Comparison of ENCODE assay signal across 8 cellular contexts in genomic region chr6:10411131-10411914, GRCh38. TPM values are rescaled to one million over a fixed set of nuclear protein-coding genes. Genes with fewer than 3 reads are reported as not detected.
A peak's percentile ranks its signal among the peaks of the same experiment; 100 is the strongest.
DNase-seq lines count a peak whose midpoint lies in the region; ATAC-seq, FAIRE-seq and TF ChIP-seq lines count a peak whose summit lies in the region.

No MANE protein-coding gene starts in this region.

- H3K9ac ChIP-seq in BLaER1 treated with 17β-estradiol and CSF1 and Interleukin-3, amounts not matched to agents 10 nM and 100 nM: peak overlapping the region; percentile 10 to 70 (median 55); a peak in 17 of 22 replicates
- H3K9ac ChIP-seq in HUES6 (ENCODE audit: low read length): peak overlapping the region; percentile 35
- no peak overlapping the region for H3K9ac ChIP-seq in mucosa of stomach (ENCODE audit: low read length)

- peaks cover 19 to 42% (median 29%) of the 10 kb centered on the region in 10 experiments for H3K4me1 ChIP-seq in BLaER1 treated with 17β-estradiol and CSF1 and Interleukin-3, amounts not matched to agents 10 nM and 100 nM
- peaks cover 76% of the 10 kb centered on the region for H3K4me1 ChIP-seq in HUES6 (ENCODE audit: control insufficient read depth, insufficient read depth, low read length)
- H3K4me1 ChIP-seq in mucosa of stomach (ENCODE audit: control insufficient read depth, insufficient read depth, low read length): peaks cover 27% of the 10 kb centered on the region

- peak overlapping the region; percentile 61 to 78 (median 69) for H3K4me3 ChIP-seq in BLaER1 treated with 17β-estradiol and CSF1 and Interleukin-3, amounts not matched to agents 10 nM and 100 nM
- H3K4me3 ChIP-seq in HUES6 (ENCODE audit: low read depth, low read length): peak overlapping the region; percentile 64
- peak overlapping the region; percentile 61 for H3K4me3 ChIP-seq in bronchial epithelial cell (ENCODE audit: low read depth, low read length)
- peak overlapping the region; percentile 56 for H3K4me3 ChIP-seq in mucosa of stomach (ENCODE audit: low read length)

- H4K20me1 ChIP-seq in BLaER1 treated with 17β-estradiol and CSF1 and Interleukin-3, amounts not matched to agents 10 nM and 100 nM: peaks cover 0 to 64% (median 46%) of the 10 kb centered on the region in 11 experiments; a peak in 18 of 22 replicates

- H3K27ac ChIP-seq in BLaER1 treated with 17β-estradiol and CSF1 and Interleukin-3, amounts not matched to agents 10 nM and 100 nM: no peak overlapping the region
- H3K27ac ChIP-seq in HUES6 (ENCODE audit: low read depth, low read length): no peak overlapping the region

- peaks cover 97 to 100% (median 99%) of the 10 kb centered on the region in 11 experiments for H3K27me3 ChIP-seq in BLaER1 treated with 17β-estradiol and CSF1 and Interleukin-3, amounts not matched to agents 10 nM and 100 nM
- H3K27me3 ChIP-seq in HUES6 (ENCODE audit: control insufficient read depth, insufficient read depth, low read length): peaks cover 99% of the 10 kb centered on the region
- no peaks in the 10 kb centered on the region for H3K27me3 ChIP-seq in bronchial epithelial cell (ENCODE audit: control insufficient read depth, insufficient read depth, low read length)
- H3K27me3 ChIP-seq in mucosa of stomach (ENCODE audit: control insufficient read depth, insufficient read depth, low read length): peaks cover 97% of the 10 kb centered on the region

- no peak for ATAC-seq in esophagus mucosa

- H3K9me3 ChIP-seq in BLaER1 treated with 17β-estradiol and CSF1 and Interleukin-3, amounts not matched to agents 10 nM and 100 nM (replicated peaks in 1 of 11): peaks cover 0 to 21% (median 4%) of the 10 kb centered on the region in 11 experiments; a peak in 8 of 22 replicates
- H3K9me3 ChIP-seq in HUES6 (ENCODE audit: control insufficient read depth, insufficient read depth, low read depth, low read length): no peaks in the 10 kb centered on the region
- H3K9me3 ChIP-seq in mucosa of stomach (ENCODE audit: control insufficient read depth, low read length): no peaks in the 10 kb centered on the region

- FAIRE-seq in bronchial epithelial cell (lab: Jason Lieb, UNC): no peak

- TF ChIP-seq CTCF in bronchial epithelial cell (IDR thresholded peaks at IDR 0.05; ENCODE audit: insufficient read depth, low read length, severe bottlenecking): no peak

- no peaks in the 10 kb centered on the region for H3K36me3 ChIP-seq in BLaER1 treated with 17β-estradiol and CSF1 and Interleukin-3, amounts not matched to agents 10 nM and 100 nM
- no peaks in the 10 kb centered on the region for H3K36me3 ChIP-seq in HUES6 (ENCODE audit: control insufficient read depth, insufficient read depth, low read length)
- H3K36me3 ChIP-seq in bronchial epithelial cell (ENCODE audit: control insufficient read depth, insufficient read depth, low read length): peaks cover 11% of the 10 kb centered on the region
- H3K36me3 ChIP-seq in mucosa of stomach (ENCODE audit: control insufficient read depth, insufficient read depth, low read length): no peaks in the 10 kb centered on the region

- peak overlapping the region; percentile 83 to 97 (median 91) for H3K4me2 ChIP-seq in BLaER1 treated with 17β-estradiol and CSF1 and Interleukin-3, amounts not matched to agents 10 nM and 100 nM

- DNase-seq in bronchial epithelial cell (ENCODE audit: low read depth) (no peak), NAMALWA (ENCODE audit: low spot score) (no peak), MV-4-11 (lab: John Stamatoyannopoulos, UW) (no peak)
- no peak for DNase-seq in stimulated activated CD4-positive, alpha-beta T cell treated with anti-CD3 and anti-CD28 coated beads, Interleukin-12 subunit alpha, Interleukin-12 subunit beta, amount 100 ng/mL, for 4 hours

RNA-seq across cellular contexts. Expression of gene TFAP2A, which starts 3.6 kb away (rescaled TPM):
- 3.4 and 6.3 TPM in 2 replicates for total RNA-seq in bronchial epithelial cell
- total RNA-seq in esophagus mucosa: 59.6 TPM
